ENCODE assay signal across 24 cellular contexts in genomic region chr3:66756468-66757036, GRCh38.
"Had no signal": no experiment of that assay in that cellular context is flagged by ENCODE, and none has a peak within 500 bp of the region (broad histone marks: within the 10 kb centered on the region; RNA-seq: fewer than 3 reads in every experiment).

No MANE protein-coding gene starts in this region.

- ATAC-seq: activated CD8-positive, alpha-beta T cell treated with anti-CD3 and anti-CD28 coated beads for 36 hours; activated naive CD8-positive, alpha-beta T cell treated with anti-CD3 and anti-CD28 coated beads, Interleukin-2, amount 50 U/mL, for 24 hours; activated T-cell treated with anti-CD3 and anti-CD28 coated beads, Interleukin-2, amount 50 U/mL, for 4 hours; activated T-helper 17 cell treated with anti-CD3 and anti-CD28 coated beads, Interleukin-2, amount 50 U/mL, for 72 hours; left cardiac atrium; left ventricle myocardium superior; naive thymus-derived CD4-positive, alpha-beta T cell; right cardiac atrium; stimulated activated naive B cell treated with anti-CD40 and anti-IgM and Interleukin-4, amounts not matched to agents 10 μg/mL and 1 μg/mL and 100 μg/mL, for 72 hours had no signal

- H3K9me3 Mint-ChIP-seq: activated B cell treated with CpG ODN at 0.5 μM for 24 hours; activated CD8-positive, alpha-beta T cell treated with anti-CD3 and anti-CD28 coated beads for 36 hours; activated naive CD4-positive, alpha-beta T cell treated with anti-CD3 and anti-CD28 coated beads, Interleukin-2, amount 50 U/mL, for 24 hours; activated naive CD8-positive, alpha-beta T cell treated with anti-CD3 and anti-CD28 coated beads, Interleukin-2, amount 50 U/mL, for 24 hours; activated T-cell treated with anti-CD3 and anti-CD28 coated beads, Interleukin-2, amount 50 U/mL, for 4 hours; activated T-helper 17 cell treated with anti-CD3 and anti-CD28 coated beads, Interleukin-2, amount 50 U/mL, for 72 hours had no signal

- H3K4me3 ChIP-seq: colonic mucosa, esophagus muscularis mucosa, stomach, thyroid gland had no signal

- FAIRE-seq: frontal cortex had no signal

- H3K4me1 Mint-ChIP-seq: activated B cell treated with CpG ODN at 0.5 μM for 24 hours; activated naive CD4-positive, alpha-beta T cell treated with anti-CD3 and anti-CD28 coated beads, Interleukin-2, amount 50 U/mL, for 24 hours; activated naive CD8-positive, alpha-beta T cell treated with anti-CD3 and anti-CD28 coated beads, Interleukin-2, amount 50 U/mL, for 24 hours; activated T-helper 17 cell treated with anti-CD3 and anti-CD28 coated beads, Interleukin-2, amount 50 U/mL, for 72 hours; naive thymus-derived CD4-positive, alpha-beta T cell; stimulated activated naive B cell treated with anti-CD40 and anti-IgM and Interleukin-4, amounts not matched to agents 10 μg/mL and 1 μg/mL and 100 μg/mL, for 72 hours had no signal

- H3K9me3 ChIP-seq: colonic mucosa, esophagus muscularis mucosa, stomach, thyroid gland had no signal

- H3K27ac ChIP-seq: colonic mucosa, esophagus muscularis mucosa, parathyroid adenoma, stomach, thyroid gland had no signal

- DNase-seq: activated B cell treated with CpG ODN at 0.5 μM for 24 hours; activated CD4-positive, alpha-beta T cell treated with anti-CD3 and anti-CD28 coated beads, Interleukin-2, amount 50 U/mL, for 1 hour; activated CD8-positive, alpha-beta T cell treated with anti-CD3 and anti-CD28 coated beads for 36 hours; activated gamma-delta T cell treated with Interleukin-2 at 50 U/mL for 16 hours; activated naive CD8-positive, alpha-beta T cell treated with anti-CD3 and anti-CD28 coated beads, Interleukin-2, amount 50 U/mL, for 24 hours; activated T-cell treated with anti-CD3 and anti-CD28 coated beads, Interleukin-2, amount 50 U/mL, for 4 hours; colonic mucosa; effector CD8-positive, alpha-beta T cell; islet precursor cell; left cardiac atrium; left ventricle myocardium superior; naive thymus-derived CD4-positive, alpha-beta T cell; right cardiac atrium; stimulated activated CD4-positive, alpha-beta T cell treated with anti-CD3 and anti-CD28 coated beads, Interleukin-15, amount 100 ng/mL, for 24 hours; stimulated activated CD4-positive, alpha-beta T cell treated with anti-CD3 and anti-CD28 coated beads, Interleukin-2, amount 100 ng/mL, for 24 hours; stimulated activated naive B cell treated with anti-CD40 and anti-IgM and Interleukin-4, amounts not matched to agents 10 μg/mL and 1 μg/mL and 100 μg/mL, for 72 hours; stomach; T-helper 2 cell; thyroid gland had no signal

- H3K27me3 Mint-ChIP-seq: activated CD8-positive, alpha-beta T cell treated with anti-CD3 and anti-CD28 coated beads for 36 hours; activated naive CD4-positive, alpha-beta T cell treated with anti-CD3 and anti-CD28 coated beads, Interleukin-2, amount 50 U/mL, for 24 hours; activated naive CD8-positive, alpha-beta T cell treated with anti-CD3 and anti-CD28 coated beads, Interleukin-2, amount 50 U/mL, for 24 hours; activated T-helper 17 cell treated with anti-CD3 and anti-CD28 coated beads, Interleukin-2, amount 50 U/mL, for 72 hours had no signal

- H3K4me1 ChIP-seq: colonic mucosa, parathyroid adenoma, thyroid gland had no signal

- H3K36me3 Mint-ChIP-seq: activated naive CD4-positive, alpha-beta T cell treated with anti-CD3 and anti-CD28 coated beads, Interleukin-2, amount 50 U/mL, for 24 hours; stimulated activated naive B cell treated with anti-CD40 and anti-IgM and Interleukin-4, amounts not matched to agents 10 μg/mL and 1 μg/mL and 100 μg/mL, for 72 hours had no signal

- H3K36me3 ChIP-seq: colonic mucosa, esophagus muscularis mucosa, stomach, thyroid gland had no signal

- H3K27ac Mint-ChIP-seq: activated B cell treated with CpG ODN at 0.5 μM for 24 hours; activated CD8-positive, alpha-beta T cell treated with anti-CD3 and anti-CD28 coated beads for 36 hours; activated naive CD4-positive, alpha-beta T cell treated with anti-CD3 and anti-CD28 coated beads, Interleukin-2, amount 50 U/mL, for 24 hours; activated naive CD8-positive, alpha-beta T cell treated with anti-CD3 and anti-CD28 coated beads, Interleukin-2, amount 50 U/mL, for 24 hours; activated T-helper 17 cell treated with anti-CD3 and anti-CD28 coated beads, Interleukin-2, amount 50 U/mL, for 72 hours; naive thymus-derived CD4-positive, alpha-beta T cell; stimulated activated naive B cell treated with anti-CD40 and anti-IgM and Interleukin-4, amounts not matched to agents 10 μg/mL and 1 μg/mL and 100 μg/mL, for 72 hours had no signal

- H3K27me3 ChIP-seq: colonic mucosa, esophagus muscularis mucosa, stomach, thyroid gland had no signal

- H3K4me3 Mint-ChIP-seq: activated B cell treated with CpG ODN at 0.5 μM for 24 hours; activated CD8-positive, alpha-beta T cell treated with anti-CD3 and anti-CD28 coated beads for 36 hours; activated naive CD4-positive, alpha-beta T cell treated with anti-CD3 and anti-CD28 coated beads, Interleukin-2, amount 50 U/mL, for 24 hours; activated naive CD8-positive, alpha-beta T cell treated with anti-CD3 and anti-CD28 coated beads, Interleukin-2, amount 50 U/mL, for 24 hours; activated T-cell treated with anti-CD3 and anti-CD28 coated beads, Interleukin-2, amount 50 U/mL, for 4 hours; activated T-helper 17 cell treated with anti-CD3 and anti-CD28 coated beads, Interleukin-2, amount 50 U/mL, for 72 hours; naive thymus-derived CD4-positive, alpha-beta T cell; stimulated activated naive B cell treated with anti-CD40 and anti-IgM and Interleukin-4, amounts not matched to agents 10 μg/mL and 1 μg/mL and 100 μg/mL, for 72 hours had no signal
